1 cellular context compared by ENCODE assay signal in the genomic region with DNA sequence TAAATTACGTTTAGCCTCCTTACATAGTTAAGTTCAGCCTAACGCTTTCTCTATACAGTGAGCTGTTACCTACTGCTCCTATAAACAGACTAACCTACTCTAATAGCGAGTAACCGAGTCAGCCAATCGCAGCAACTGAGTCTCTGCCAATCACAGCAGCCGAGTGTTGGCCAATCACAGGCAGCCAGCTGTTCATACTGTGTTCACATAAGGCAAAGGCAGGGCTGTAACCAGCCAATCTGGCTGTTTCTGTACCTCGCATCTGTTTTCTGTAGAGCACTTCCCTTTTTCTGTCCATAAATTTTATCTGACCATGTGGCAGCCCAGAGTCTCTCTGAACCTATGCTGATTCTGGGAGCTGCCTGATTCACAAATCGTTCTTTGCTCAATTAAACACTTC.
TF ChIP-seq lines count a peak whose summit lies in the region.

No MANE protein-coding gene starts in this region.

TF ChIP-seq in K562, 482 proteins besides CTCF, POLR2A, EP300 and RAD21 (continued from another document and continues in another):
- no peak for TF ChIP-seq ZNF408 (CRISPR knock-in tag; IDR thresholded peaks at IDR 0.05; ENCODE audit: low read depth)
- TF ChIP-seq, protein P1, sequence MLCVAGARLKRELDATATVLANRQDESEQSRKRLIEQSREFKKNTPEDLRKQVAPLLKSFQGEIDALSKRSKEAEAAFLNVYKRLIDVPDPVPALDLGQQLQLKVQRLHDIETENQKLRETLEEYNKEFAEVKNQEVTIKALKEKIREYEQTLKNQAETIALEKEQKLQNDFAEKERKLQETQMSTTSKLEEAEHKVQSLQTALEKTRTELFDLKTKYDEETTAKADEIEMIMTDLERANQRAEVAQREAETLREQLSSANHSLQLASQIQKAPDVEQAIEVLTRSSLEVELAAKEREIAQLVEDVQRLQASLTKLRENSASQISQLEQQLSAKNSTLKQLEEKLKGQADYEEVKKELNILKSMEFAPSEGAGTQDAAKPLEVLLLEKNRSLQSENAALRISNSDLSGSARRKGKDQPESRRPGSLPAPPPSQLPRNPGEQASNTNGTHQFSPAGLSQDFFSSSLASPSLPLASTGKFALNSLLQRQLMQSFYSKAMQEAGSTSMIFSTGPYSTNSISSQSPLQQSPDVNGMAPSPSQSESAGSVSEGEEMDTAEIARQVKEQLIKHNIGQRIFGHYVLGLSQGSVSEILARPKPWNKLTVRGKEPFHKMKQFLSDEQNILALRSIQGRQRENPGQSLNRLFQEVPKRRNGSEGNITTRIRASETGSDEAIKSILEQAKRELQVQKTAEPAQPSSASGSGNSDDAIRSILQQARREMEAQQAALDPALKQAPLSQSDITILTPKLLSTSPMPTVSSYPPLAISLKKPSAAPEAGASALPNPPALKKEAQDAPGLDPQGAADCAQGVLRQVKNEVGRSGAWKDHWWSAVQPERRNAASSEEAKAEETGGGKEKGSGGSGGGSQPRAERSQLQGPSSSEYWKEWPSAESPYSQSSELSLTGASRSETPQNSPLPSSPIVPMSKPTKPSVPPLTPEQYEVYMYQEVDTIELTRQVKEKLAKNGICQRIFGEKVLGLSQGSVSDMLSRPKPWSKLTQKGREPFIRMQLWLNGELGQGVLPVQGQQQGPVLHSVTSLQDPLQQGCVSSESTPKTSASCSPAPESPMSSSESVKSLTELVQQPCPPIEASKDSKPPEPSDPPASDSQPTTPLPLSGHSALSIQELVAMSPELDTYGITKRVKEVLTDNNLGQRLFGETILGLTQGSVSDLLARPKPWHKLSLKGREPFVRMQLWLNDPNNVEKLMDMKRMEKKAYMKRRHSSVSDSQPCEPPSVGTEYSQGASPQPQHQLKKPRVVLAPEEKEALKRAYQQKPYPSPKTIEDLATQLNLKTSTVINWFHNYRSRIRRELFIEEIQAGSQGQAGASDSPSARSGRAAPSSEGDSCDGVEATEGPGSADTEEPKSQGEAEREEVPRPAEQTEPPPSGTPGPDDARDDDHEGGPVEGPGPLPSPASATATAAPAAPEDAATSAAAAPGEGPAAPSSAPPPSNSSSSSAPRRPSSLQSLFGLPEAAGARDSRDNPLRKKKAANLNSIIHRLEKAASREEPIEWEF (CRISPR knock-in tag; IDR thresholded peaks at IDR 0.05), result no peak
- no peak for TF ChIP-seq ZBTB7A (IDR thresholded peaks at IDR 0.05; ENCODE audit: borderline replicate concordance, control insufficient read depth, low read depth, low read length)
- no peak for TF ChIP-seq TEAD2 (tag; IDR thresholded peaks at IDR 0.05)
- TF ChIP-seq, protein P2, sequence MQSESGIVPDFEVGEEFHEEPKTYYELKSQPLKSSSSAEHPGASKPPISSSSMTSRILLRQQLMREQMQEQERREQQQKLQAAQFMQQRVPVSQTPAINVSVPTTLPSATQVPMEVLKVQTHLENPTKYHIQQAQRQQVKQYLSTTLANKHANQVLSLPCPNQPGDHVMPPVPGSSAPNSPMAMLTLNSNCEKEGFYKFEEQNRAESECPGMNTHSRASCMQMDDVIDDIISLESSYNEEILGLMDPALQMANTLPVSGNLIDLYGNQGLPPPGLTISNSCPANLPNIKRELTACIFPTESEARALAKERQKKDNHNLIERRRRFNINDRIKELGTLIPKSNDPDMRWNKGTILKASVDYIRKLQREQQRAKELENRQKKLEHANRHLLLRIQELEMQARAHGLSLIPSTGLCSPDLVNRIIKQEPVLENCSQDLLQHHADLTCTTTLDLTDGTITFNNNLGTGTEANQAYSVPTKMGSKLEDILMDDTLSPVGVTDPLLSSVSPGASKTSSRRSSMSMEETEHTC (IDR thresholded peaks at IDR 0.05), result no peak
- TF ChIP-seq PRPF4 (IDR thresholded peaks at IDR 0.05; ENCODE audit: insufficient read depth, low read depth, low read length, poor library complexity, severe bottlenecking), result no peak
- TF ChIP-seq, protein P3, sequence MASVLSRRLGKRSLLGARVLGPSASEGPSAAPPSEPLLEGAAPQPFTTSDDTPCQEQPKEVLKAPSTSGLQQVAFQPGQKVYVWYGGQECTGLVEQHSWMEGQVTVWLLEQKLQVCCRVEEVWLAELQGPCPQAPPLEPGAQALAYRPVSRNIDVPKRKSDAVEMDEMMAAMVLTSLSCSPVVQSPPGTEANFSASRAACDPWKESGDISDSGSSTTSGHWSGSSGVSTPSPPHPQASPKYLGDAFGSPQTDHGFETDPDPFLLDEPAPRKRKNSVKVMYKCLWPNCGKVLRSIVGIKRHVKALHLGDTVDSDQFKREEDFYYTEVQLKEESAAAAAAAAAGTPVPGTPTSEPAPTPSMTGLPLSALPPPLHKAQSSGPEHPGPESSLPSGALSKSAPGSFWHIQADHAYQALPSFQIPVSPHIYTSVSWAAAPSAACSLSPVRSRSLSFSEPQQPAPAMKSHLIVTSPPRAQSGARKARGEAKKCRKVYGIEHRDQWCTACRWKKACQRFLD (CRISPR knock-in tag; IDR thresholded peaks at IDR 0.05), result no peak
- TF ChIP-seq E2F3 (CRISPR knock-in tag; IDR thresholded peaks at IDR 0.05), result no peak
- TF ChIP-seq, protein P4, sequence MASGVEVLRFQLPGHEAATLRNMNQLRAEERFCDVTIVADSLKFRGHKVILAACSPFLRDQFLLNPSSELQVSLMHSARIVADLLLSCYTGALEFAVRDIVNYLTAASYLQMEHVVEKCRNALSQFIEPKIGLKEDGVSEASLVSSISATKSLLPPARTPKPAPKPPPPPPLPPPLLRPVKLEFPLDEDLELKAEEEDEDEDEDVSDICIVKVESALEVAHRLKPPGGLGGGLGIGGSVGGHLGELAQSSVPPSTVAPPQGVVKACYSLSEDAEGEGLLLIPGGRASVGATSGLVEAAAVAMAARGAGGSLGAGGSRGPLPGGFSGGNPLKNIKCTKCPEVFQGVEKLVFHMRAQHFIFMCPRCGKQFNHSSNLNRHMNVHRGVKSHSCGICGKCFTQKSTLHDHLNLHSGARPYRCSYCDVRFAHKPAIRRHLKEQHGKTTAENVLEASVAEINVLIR (CRISPR knock-in tag; IDR thresholded peaks at IDR 0.05), result no peak
- peak; percentile 81 for TF ChIP-seq MYC (IDR thresholded peaks at IDR 0.05; ENCODE audit: low read depth, low read length)
- no peak for TF ChIP-seq MYC (CRISPR knock-in tag; IDR thresholded peaks at IDR 0.05; ENCODE audit: borderline replicate concordance, low read depth)
- TF ChIP-seq, protein P5, sequence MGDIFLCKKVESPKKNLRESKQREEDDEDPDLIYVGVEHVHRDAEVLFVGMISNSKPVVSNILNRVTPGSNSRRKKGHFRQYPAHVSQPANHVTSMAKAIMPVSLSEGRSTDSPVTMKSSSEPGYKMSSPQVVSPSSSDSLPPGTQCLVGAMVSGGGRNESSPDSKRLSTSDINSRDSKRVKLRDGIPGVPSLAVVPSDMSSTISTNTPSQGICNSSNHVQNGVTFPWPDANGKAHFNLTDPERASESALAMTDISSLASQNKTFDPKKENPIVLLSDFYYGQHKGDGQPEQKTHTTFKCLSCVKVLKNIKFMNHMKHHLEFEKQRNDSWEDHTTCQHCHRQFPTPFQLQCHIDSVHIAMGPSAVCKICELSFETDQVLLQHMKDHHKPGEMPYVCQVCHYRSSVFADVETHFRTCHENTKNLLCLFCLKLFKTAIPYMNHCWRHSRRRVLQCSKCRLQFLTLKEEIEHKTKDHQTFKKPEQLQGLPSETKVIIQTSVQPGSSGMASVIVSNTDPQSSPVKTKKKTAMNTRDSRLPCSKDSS (IDR thresholded peaks at IDR 0.05; ENCODE audit: low read depth, partially characterized antibody), result no peak
- no peak for TF ChIP-seq TAF7 (tag; IDR thresholded peaks at IDR 0.05)
- TF ChIP-seq HDAC8 (tag; IDR thresholded peaks at IDR 0.05), result no peak
- no peak for TF ChIP-seq CBX8 (IDR thresholded peaks at IDR 0.05; ENCODE audit: borderline replicate concordance, extremely low read depth, low read depth, low read length, poor library complexity, severe bottlenecking)
- TF ChIP-seq CREB1 (IDR thresholded peaks at IDR 0.05), result no peak
- TF ChIP-seq CREB1 (CRISPR knock-in tag; IDR thresholded peaks at IDR 0.05), result no peak
- TF ChIP-seq STAT5A (IDR thresholded peaks at IDR 0.05; ENCODE audit: borderline replicate concordance, low read length), result no peak
- TF ChIP-seq, protein P6, sequence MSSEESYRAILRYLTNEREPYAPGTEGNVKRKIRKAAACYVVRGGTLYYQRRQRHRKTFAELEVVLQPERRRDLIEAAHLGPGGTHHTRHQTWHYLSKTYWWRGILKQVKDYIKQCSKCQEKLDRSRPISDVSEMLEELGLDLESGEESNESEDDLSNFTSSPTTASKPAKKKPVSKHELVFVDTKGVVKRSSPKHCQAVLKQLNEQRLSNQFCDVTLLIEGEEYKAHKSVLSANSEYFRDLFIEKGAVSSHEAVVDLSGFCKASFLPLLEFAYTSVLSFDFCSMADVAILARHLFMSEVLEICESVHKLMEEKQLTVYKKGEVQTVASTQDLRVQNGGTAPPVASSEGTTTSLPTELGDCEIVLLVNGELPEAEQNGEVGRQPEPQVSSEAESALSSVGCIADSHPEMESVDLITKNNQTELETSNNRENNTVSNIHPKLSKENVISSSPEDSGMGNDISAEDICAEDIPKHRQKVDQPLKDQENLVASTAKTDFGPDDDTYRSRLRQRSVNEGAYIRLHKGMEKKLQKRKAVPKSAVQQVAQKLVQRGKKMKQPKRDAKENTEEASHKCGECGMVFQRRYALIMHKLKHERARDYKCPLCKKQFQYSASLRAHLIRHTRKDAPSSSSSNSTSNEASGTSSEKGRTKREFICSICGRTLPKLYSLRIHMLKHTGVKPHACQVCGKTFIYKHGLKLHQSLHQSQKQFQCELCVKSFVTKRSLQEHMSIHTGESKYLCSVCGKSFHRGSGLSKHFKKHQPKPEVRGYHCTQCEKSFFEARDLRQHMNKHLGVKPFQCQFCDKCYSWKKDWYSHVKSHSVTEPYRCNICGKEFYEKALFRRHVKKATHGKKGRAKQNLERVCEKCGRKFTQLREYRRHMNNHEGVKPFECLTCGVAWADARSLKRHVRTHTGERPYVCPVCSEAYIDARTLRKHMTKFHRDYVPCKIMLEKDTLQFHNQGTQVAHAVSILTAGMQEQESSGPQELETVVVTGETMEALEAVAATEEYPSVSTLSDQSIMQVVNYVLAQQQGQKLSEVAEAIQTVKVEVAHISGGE (CRISPR knock-in tag; IDR thresholded peaks at IDR 0.05), result no peak
- TF ChIP-seq FOXA3 (CRISPR knock-in tag; conservative IDR thresholded peaks at IDR 0.05 in 1 of 2, IDR thresholded peaks at IDR 0.05 in 1 of 2), result no peak
- TF ChIP-seq HDGF (IDR thresholded peaks at IDR 0.05), result no peak
- no peak for TF ChIP-seq MCM2 (IDR thresholded peaks at IDR 0.05; ENCODE audit: low read depth)
- no peak for TF ChIP-seq ZNF217 (CRISPR knock-in tag; IDR thresholded peaks at IDR 0.05)
- no peak for TF ChIP-seq MCM3 (IDR thresholded peaks at IDR 0.05)
- no peak for TF ChIP-seq HNRNPH1 (optimal IDR thresholded peaks at IDR 0.05; ENCODE audit: low read depth, low read length)
- no peak for TF ChIP-seq ZFPM2 (CRISPR knock-in tag; IDR thresholded peaks at IDR 0.05)
- TF ChIP-seq SRSF1 (IDR thresholded peaks at IDR 0.05; ENCODE audit: low read depth, low read length), result no peak
- TF ChIP-seq CBX5 (IDR thresholded peaks at IDR 0.05; ENCODE audit: borderline replicate concordance, low read depth), result no peak
- TF ChIP-seq ZFP36 (IDR thresholded peaks at IDR 0.05; ENCODE audit: low read depth, low read length, partially characterized antibody), result no peak
- TF ChIP-seq, protein P7, sequence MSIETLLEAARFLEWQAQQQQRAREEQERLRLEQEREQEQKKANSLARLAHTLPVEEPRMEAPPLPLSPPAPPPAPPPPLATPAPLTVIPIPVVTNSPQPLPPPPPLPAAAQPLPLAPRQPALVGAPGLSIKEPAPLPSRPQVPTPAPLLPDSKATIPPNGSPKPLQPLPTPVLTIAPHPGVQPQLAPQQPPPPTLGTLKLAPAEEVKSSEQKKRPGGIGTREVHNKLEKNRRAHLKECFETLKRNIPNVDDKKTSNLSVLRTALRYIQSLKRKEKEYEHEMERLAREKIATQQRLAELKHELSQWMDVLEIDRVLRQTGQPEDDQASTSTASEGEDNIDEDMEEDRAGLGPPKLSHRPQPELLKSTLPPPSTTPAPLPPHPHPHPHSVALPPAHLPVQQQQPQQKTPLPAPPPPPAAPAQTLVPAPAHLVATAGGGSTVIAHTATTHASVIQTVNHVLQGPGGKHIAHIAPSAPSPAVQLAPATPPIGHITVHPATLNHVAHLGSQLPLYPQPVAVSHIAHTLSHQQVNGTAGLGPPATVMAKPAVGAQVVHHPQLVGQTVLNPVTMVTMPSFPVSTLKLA (conservative IDR thresholded peaks at IDR 0.05), result 0 out of 4 replicates have a peak, but pooled peaks of 1 of the 2 experiments have one; percentile 31
- no peak for TF ChIP-seq ZNF282 (CRISPR knock-in tag; IDR thresholded peaks at IDR 0.05)
- TF ChIP-seq MAFF (IDR thresholded peaks at IDR 0.05; ENCODE audit: low read length), result no peak
- no peak for TF ChIP-seq ZNF699 (CRISPR knock-in tag; IDR thresholded peaks at IDR 0.05; ENCODE audit: insufficient replicate concordance)
- TF ChIP-seq, protein P8, sequence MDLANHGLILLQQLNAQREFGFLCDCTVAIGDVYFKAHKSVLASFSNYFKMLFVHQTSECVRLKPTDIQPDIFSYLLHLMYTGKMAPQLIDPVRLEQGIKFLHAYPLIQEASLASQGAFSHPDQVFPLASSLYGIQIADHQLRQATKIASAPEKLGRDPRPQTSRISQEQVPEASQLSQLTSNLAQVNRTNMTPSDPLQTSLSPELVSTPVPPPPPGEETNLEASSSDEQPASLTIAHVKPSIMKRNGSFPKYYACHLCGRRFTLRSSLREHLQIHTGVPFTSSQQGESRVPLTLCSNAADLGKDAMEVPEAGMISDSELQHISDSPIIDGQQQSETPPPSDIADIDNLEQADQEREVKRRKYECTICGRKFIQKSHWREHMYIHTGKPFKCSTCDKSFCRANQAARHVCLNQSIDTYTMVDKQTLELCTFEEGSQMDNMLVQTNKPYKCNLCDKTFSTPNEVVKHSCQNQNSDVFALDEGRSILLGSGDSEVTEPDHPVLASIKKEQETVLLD (IDR thresholded peaks at IDR 0.05), result no peak
- no peak for TF ChIP-seq ZNF780A (CRISPR knock-in tag; IDR thresholded peaks at IDR 0.05)
- no peak for TF ChIP-seq ZNF77 (CRISPR knock-in tag; IDR thresholded peaks at IDR 0.05)
- TF ChIP-seq ZC3H4 (CRISPR knock-in tag; IDR thresholded peaks at IDR 0.05; ENCODE audit: borderline replicate concordance), result no peak
- no peak for TF ChIP-seq KDM2B (CRISPR knock-in tag; IDR thresholded peaks at IDR 0.05)
- TF ChIP-seq, protein P9, sequence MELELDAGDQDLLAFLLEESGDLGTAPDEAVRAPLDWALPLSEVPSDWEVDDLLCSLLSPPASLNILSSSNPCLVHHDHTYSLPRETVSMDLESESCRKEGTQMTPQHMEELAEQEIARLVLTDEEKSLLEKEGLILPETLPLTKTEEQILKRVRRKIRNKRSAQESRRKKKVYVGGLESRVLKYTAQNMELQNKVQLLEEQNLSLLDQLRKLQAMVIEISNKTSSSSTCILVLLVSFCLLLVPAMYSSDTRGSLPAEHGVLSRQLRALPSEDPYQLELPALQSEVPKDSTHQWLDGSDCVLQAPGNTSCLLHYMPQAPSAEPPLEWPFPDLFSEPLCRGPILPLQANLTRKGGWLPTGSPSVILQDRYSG (tag; conservative IDR thresholded peaks at IDR 0.05; ENCODE audit: low read depth), result no peak
- TF ChIP-seq JUN (IDR thresholded peaks at IDR 0.05; ENCODE audit: borderline replicate concordance, low read depth, low read length), result no peak
- TF ChIP-seq JUN (CRISPR knock-in tag; IDR thresholded peaks at IDR 0.05; ENCODE audit: borderline replicate concordance), result no peak
- TF ChIP-seq NFYB (IDR thresholded peaks at IDR 0.05; ENCODE audit: extremely low read depth, insufficient read length), result peak; percentile 52
- no peak for TF ChIP-seq NCOA2 (IDR thresholded peaks at IDR 0.05; ENCODE audit: partially characterized antibody in 2 of 2)
- TF ChIP-seq CREBBP (IDR thresholded peaks at IDR 0.05; ENCODE audit: low read depth, low read length), result no peak
- TF ChIP-seq POLR2G (IDR thresholded peaks at IDR 0.05; ENCODE audit: low read depth, low read length), result no peak
